Comparison of ENCODE assay signal across 8 cellular contexts in the genomic region with DNA sequence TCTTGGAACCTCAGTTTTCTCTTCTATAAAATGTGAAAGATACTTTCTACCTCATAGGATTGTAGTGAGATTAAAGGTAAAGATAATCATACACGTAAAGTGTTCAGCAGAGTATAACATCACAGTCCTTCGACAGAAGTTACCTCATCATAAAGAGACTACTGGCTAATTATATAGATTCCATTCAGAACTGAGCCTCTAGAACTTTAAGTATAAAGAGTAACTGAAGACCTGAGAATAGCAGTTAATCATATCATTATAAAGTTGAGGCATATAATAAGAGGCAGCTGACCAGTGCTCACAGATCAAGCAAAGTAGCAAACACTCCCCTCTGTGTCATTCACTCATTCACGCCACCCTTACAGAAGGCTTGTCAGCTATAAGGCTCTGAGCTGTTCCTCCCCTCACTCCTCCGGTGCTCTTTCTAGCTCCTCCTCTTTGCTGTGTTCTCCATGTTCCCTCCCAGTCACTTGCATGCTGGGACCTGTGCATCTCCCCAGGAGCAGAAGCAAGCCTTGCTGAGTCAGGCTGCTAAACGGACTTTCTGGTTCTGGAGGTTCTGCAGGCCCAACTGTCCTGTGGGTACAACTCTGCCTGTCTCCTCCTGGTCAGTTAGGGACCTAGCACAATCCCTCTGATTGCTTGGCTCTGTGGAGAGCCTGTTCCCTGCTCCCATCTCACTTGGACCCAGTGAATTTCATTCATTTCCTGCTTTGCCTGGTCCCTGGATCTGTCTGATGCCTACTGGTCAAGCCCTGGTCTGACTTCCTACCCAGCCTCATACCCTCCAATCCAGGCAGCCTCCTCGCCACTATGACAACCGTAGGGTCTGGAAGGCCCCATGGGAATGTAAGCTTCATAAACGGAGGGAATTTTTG. TPM values are rescaled to one million over a fixed set of nuclear protein-coding genes. Genes with fewer than 3 reads are reported as not detected.
DNase-seq lines count a peak whose midpoint lies in the region; ATAC-seq, FAIRE-seq and TF ChIP-seq lines count a peak whose summit lies in the region.

No MANE protein-coding gene starts in this region.

- intact Hi-C loops in kidney (cut with DNase I) (no loop called here), ovary (cut with DNase I) (no loop called here)

- no peaks in the 10 kb centered on the region for H3K36me3 ChIP-seq in CD8-positive, alpha-beta memory T cell (ENCODE audit: insufficient read depth, low read length)
- H3K36me3 ChIP-seq in KOPT-K1 (ENCODE audit: insufficient read depth, low read length), result no peaks in the 10 kb centered on the region
- H3K36me3 ChIP-seq in kidney (ENCODE audit: control insufficient read depth in 1 of 2, insufficient read depth in 2 of 2, low read length in 2 of 2), result no peaks in the 10 kb centered on the region
- no peaks in the 10 kb centered on the region for H3K36me3 ChIP-seq in ovary

- 63 to 71% (median 68%) methylated on average over 8 of the region's 8 CpGs for WGBS in ovary, 3 donors

- DNase-seq in CD8-positive, alpha-beta memory T cell, result peak in 1 of 5 donors; percentile 30
- DNase-seq in stimulated activated naive CD8-positive, alpha-beta T cell treated with anti-CD3 and anti-CD28 coated beads, Interleukin-15, amount 100 ng/mL, for 72 hours, result peak; percentile 40 to 64
- no peak for DNase-seq in DMS 273 (lab: John Stamatoyannopoulos, UW; ENCODE audit: unreplicated experiment)
- DNase-seq in kidney, result no peak
- no peak for DNase-seq in ovary

- no peaks in the 10 kb centered on the region for H3K36me3 Mint-ChIP-seq in CD8-positive, alpha-beta memory T cell
- H3K36me3 Mint-ChIP-seq in activated naive CD8-positive, alpha-beta T cell, result peaks cover 2% of the 10 kb centered on the region

- H3K4me1 Mint-ChIP-seq in CD8-positive, alpha-beta memory T cell, result peaks cover 22 to 24% (median 23%) of the 10 kb centered on the region in 3 donors
- peaks cover 46% of the 10 kb centered on the region for H3K4me1 Mint-ChIP-seq in activated naive CD8-positive, alpha-beta T cell (ENCODE audit: low read depth)
- H3K4me1 Mint-ChIP-seq in stimulated activated naive CD8-positive, alpha-beta T cell treated with anti-CD3 and anti-CD28 coated beads, Interleukin-15, amount 100 ng/mL, for 72 hours, result peaks cover 64% of the 10 kb centered on the region

- no peak for TF ChIP-seq POLR2A in ovary (IDR thresholded peaks at IDR 0.05)

- H3K4me1 ChIP-seq in CD8-positive, alpha-beta memory T cell (ENCODE audit: insufficient read depth, low read length), result peaks cover 19% of the 10 kb centered on the region
- H3K4me1 ChIP-seq in kidney (ENCODE audit: control insufficient read depth in 1 of 2, insufficient read depth in 1 of 2, low read depth in 1 of 2, low read length in 2 of 2), result no peaks in the 10 kb centered on the region
- no peaks in the 10 kb centered on the region for H3K4me1 ChIP-seq in ovary (ENCODE audit: insufficient read depth)

- TF ChIP-seq CTCF in kidney (IDR thresholded peaks at IDR 0.05; ENCODE audit: borderline replicate concordance, extremely low read depth, insufficient read depth), result no peak
- no peak for TF ChIP-seq CTCF in ovary (IDR thresholded peaks at IDR 0.05)

- no peak for TF ChIP-seq EP300 in ovary (IDR thresholded peaks at IDR 0.05)

- POLR2A ChIA-PET in CD8-positive, alpha-beta memory T cell (lab: Charles Lee), result interaction anchor here (0.6 to 2.8 kb wide), 10 partner anchors 11 to 527 kb away, joined by 3 to 14 read pairs (median 6); no protein-coding TSS in a partner anchor

- ATAC-seq in GM21447 (IDR thresholded peaks at IDR 0.05; ENCODE audit: unreplicated experiment), result peak; percentile 68
- peak; percentile 85 for ATAC-seq in stimulated activated naive CD8-positive, alpha-beta T cell treated with anti-CD3 and anti-CD28 coated beads, Interleukin-15, amount 100 ng/mL, for 72 hours

- H3K27ac ChIP-seq in CD8-positive, alpha-beta memory T cell (ENCODE audit: low read depth, low read length), result peak overlapping the region; percentile 55
- peak overlapping the region; percentile 89 for H3K27ac ChIP-seq in KOPT-K1 (ENCODE audit: low read depth, low read length, poor library complexity, severe bottlenecking)
- H3K27ac ChIP-seq in kidney (ENCODE audit: low read depth in 2 of 2, low read length in 2 of 2), result no peak overlapping the region
- H3K27ac ChIP-seq in ovary, result no peak overlapping the region

- CTCF ChIA-PET in CD8-positive, alpha-beta memory T cell (lab: Charles Lee), result interaction anchor here (0.9 to 7.7 kb wide), 33 partner anchors 10 to 329 kb away, joined by 3 to 185 read pairs (median 7); a partner anchor contains a TSS

- no peaks in the 10 kb centered on the region for H3K27me3 ChIP-seq in CD8-positive, alpha-beta memory T cell (ENCODE audit: insufficient read depth, low read length, poor library complexity, severe bottlenecking)
- H3K27me3 ChIP-seq in ovary, result no peaks in the 10 kb centered on the region

- H3K9me3 ChIP-seq in CD8-positive, alpha-beta memory T cell (ENCODE audit: low read length), result no peaks in the 10 kb centered on the region
- no peaks in the 10 kb centered on the region for H3K9me3 ChIP-seq in KOPT-K1 (ENCODE audit: insufficient read depth, low read length, poor library complexity, severe bottlenecking)
- H3K9me3 ChIP-seq in kidney (ENCODE audit: control insufficient read depth in 1 of 2, low read length in 2 of 2), result no peaks in the 10 kb centered on the region
- no peaks in the 10 kb centered on the region for H3K9me3 ChIP-seq in ovary

- H3K4me3 ChIP-seq in CD8-positive, alpha-beta memory T cell (ENCODE audit: low read length), result peak overlapping the region; percentile 69
- H3K4me3 ChIP-seq in kidney (ENCODE audit: low read length in 2 of 2), result no peak overlapping the region
- no peak overlapping the region for H3K4me3 ChIP-seq in ovary

- H3K27me3 Mint-ChIP-seq in CD8-positive, alpha-beta memory T cell, result peaks cover 0 to 3% of the 10 kb centered on the region in 2 donors
- H3K27me3 Mint-ChIP-seq in activated naive CD8-positive, alpha-beta T cell, result no peaks in the 10 kb centered on the region
- H3K27me3 Mint-ChIP-seq in stimulated activated naive CD8-positive, alpha-beta T cell treated with anti-CD3 and anti-CD28 coated beads, Interleukin-15, amount 100 ng/mL, for 72 hours, result no peaks in the 10 kb centered on the region

- peak overlapping the region; percentile 87 to 91 (median 88) for H3K4me3 Mint-ChIP-seq in CD8-positive, alpha-beta memory T cell
- peak overlapping the region; percentile 85 for H3K4me3 Mint-ChIP-seq in activated naive CD8-positive, alpha-beta T cell
- H3K4me3 Mint-ChIP-seq in stimulated activated naive CD8-positive, alpha-beta T cell treated with anti-CD3 and anti-CD28 coated beads, Interleukin-15, amount 100 ng/mL, for 72 hours, result peak overlapping the region; percentile 82 to 96

- no peak overlapping the region for H3K9ac ChIP-seq in kidney (ENCODE audit: low read length in 2 of 2)

- no peak for FAIRE-seq in kidney (lab: Jason Lieb, UNC)

- peak overlapping the region; percentile 94 to 99 (median 98) for H3K27ac Mint-ChIP-seq in CD8-positive, alpha-beta memory T cell
- peak overlapping the region; percentile 99 for H3K27ac Mint-ChIP-seq in activated naive CD8-positive, alpha-beta T cell
- peak overlapping the region; percentile 89 to 99 for H3K27ac Mint-ChIP-seq in stimulated activated naive CD8-positive, alpha-beta T cell treated with anti-CD3 and anti-CD28 coated beads, Interleukin-15, amount 100 ng/mL, for 72 hours

- no peaks in the 10 kb centered on the region for H3K9me3 Mint-ChIP-seq in CD8-positive, alpha-beta memory T cell
- H3K9me3 Mint-ChIP-seq in activated naive CD8-positive, alpha-beta T cell (ENCODE audit: low read depth), result no peaks in the 10 kb centered on the region
- peaks cover 7 to 21% of the 10 kb centered on the region in 2 donors for H3K9me3 Mint-ChIP-seq in stimulated activated naive CD8-positive, alpha-beta T cell treated with anti-CD3 and anti-CD28 coated beads, Interleukin-15, amount 100 ng/mL, for 72 hours

RNA-seq across cellular contexts. Expression of a gene that starts 28.3 kb away (rescaled TPM):
- total RNA-seq in CD8-positive, alpha-beta memory T cell, result 10 to 100 TPM; 16.4 to 16.5 TPM
- polyA plus RNA-seq in CD8-positive, alpha-beta memory T cell, result 206 TPM
- total RNA-seq in kidney (3.5 TPM), ovary (under 1 TPM in 5 of 7 donors, not detected in 2; 0.15 to 0.90 (median 0.45) TPM)
- polyA plus RNA-seq in kidney (ENCODE audit: insufficient read depth, low read depth, low replicate concordance) (0.41 TPM), ovary (1 to 10 TPM in 1 of 2 donors, under 1 TPM in 1; 0.24 to 2.9 TPM)

RNA-seq across cellular contexts. Expression of a gene that starts 28.6 kb away (rescaled TPM):
- 10 to 100 TPM; 79.5 to 97.4 TPM for total RNA-seq in CD8-positive, alpha-beta memory T cell
- polyA plus RNA-seq in CD8-positive, alpha-beta memory T cell, result 165 TPM
- total RNA-seq in kidney, result 13.9 TPM
- 0.65 TPM for polyA plus RNA-seq in kidney (ENCODE audit: insufficient read depth, low read depth, low replicate concordance)
- 1 to 10 TPM in 2 of 7 donors, under 1 TPM in 4, not detected in 1; 0.32 to 3.7 (median 0.84) TPM for total RNA-seq in ovary
- polyA plus RNA-seq in ovary, result 1 to 10 TPM in 1 of 2 donors, under 1 TPM in 1; 0.36 to 7.3 TPM

RNA-seq across cellular contexts. Expression of a gene that starts 56.0 kb away (rescaled TPM):
- 100 to 1,000 TPM; 224 to 234 TPM for total RNA-seq in CD8-positive, alpha-beta memory T cell
- polyA plus RNA-seq in CD8-positive, alpha-beta memory T cell, result 250 TPM
- 20.5 TPM for total RNA-seq in kidney
- polyA plus RNA-seq in kidney (ENCODE audit: insufficient read depth, low read depth, low replicate concordance), result 3.2 TPM
- total RNA-seq in ovary, result 1 to 10 TPM in 6 of 7 donors, under 1 TPM in 1; 0.61 to 4.4 (median 1.9) TPM
- polyA plus RNA-seq in ovary, result 10 to 100 TPM in 1 of 2 donors, 1 to 10 TPM in 1; 2.5 to 17.6 TPM

Comparison
In these comparisons a context has a peak if more than half of its experiments do, and no peak if none do; other contexts are left out.
1. DNase-seq: peak in stimulated activated naive CD8-positive, alpha-beta T cell treated with anti-CD3 and anti-CD28 coated beads, Interleukin-15, amount 100 ng/mL, for 72 hours (2 of 2); none in DMS 273 (single experiment), kidney (single experiment) and ovary (0 of 5).
2. H3K27ac ChIP-seq: peak in CD8-positive, alpha-beta memory T cell (single experiment) and KOPT-K1 (single experiment); none in kidney (0 of 2) and ovary (0 of 2).
3. RNA of a gene that starts 56.0 kb away (total RNA-seq): 224 to 234 TPM in CD8-positive, alpha-beta memory T cell; 20.5 TPM in kidney (single experiment) and 0.61 to 4.4 TPM in ovary; every median in the first group is over 10 times any median in the second.
4. Peak in every context shown above with its lines, with median percentiles within 50 percentile points of each other: H3K27ac Mint-ChIP-seq and H3K4me3 Mint-ChIP-seq.